ENCODE assay signal across 1 cellular context in genomic region chr12:132604108-132605054, GRCh38.
TF ChIP-seq lines count a peak whose summit lies in the region.

No MANE protein-coding gene starts in this region.

TF ChIP-seq in HepG2, 621 proteins besides CTCF, POLR2A, EP300 and RAD21:
- no peak for TF ChIP-seq FLYWCH1 (CRISPR knock-in tag; IDR thresholded peaks at IDR 0.05)
- no peak for TF ChIP-seq ZBTB1 (CRISPR knock-in tag; IDR thresholded peaks at IDR 0.05; ENCODE audit: borderline replicate concordance)
- TF ChIP-seq DZIP1 (CRISPR knock-in tag; IDR thresholded peaks at IDR 0.05) = 0 out of 2 replicates have a peak, but pooled peaks have one; percentile 53
- TF ChIP-seq ZNF34 (CRISPR knock-in tag; IDR thresholded peaks at IDR 0.05; ENCODE audit: borderline replicate concordance) = no peak
- TF ChIP-seq ZBTB2 (CRISPR knock-in tag; IDR thresholded peaks at IDR 0.05; ENCODE audit: low read depth) = no peak
- TF ChIP-seq ZNF12 (CRISPR knock-in tag; IDR thresholded peaks at IDR 0.05) = no peak
- TF ChIP-seq SSRP1 (CRISPR knock-in tag; IDR thresholded peaks at IDR 0.05) = no peak
- TF ChIP-seq KDM3A (CRISPR knock-in tag; IDR thresholded peaks at IDR 0.05; ENCODE audit: low read depth) = no peak
